ENCODE assay signal across 1 cellular context in genomic region chr6:159013229-159013628, GRCh38.
TF ChIP-seq lines count a peak whose summit lies in the region.

No MANE protein-coding gene starts in this region.

TF ChIP-seq in HepG2, 621 proteins besides CTCF, POLR2A, EP300 and RAD21:
- no peak for TF ChIP-seq ZSCAN31 (CRISPR knock-in tag; IDR thresholded peaks at IDR 0.05; ENCODE audit: low read depth)
- no peak for TF ChIP-seq ZNF687 (CRISPR knock-in tag; IDR thresholded peaks at IDR 0.05)
